Comparison of ENCODE assay signal across 17 cellular contexts in genomic region chr2:161746891-161747535, GRCh38.
A peak's percentile ranks its signal among the peaks of the same experiment; 100 is the strongest.
DNase-seq lines count a peak whose midpoint lies in the region; ATAC-seq and TF ChIP-seq lines count a peak whose summit lies in the region.
"Had no signal": no experiment of that assay in that cellular context is flagged by ENCODE, and none has a peak within 500 bp of the region (broad histone marks: within the 10 kb centered on the region; RNA-seq: fewer than 3 reads in every experiment).

No MANE protein-coding gene starts in this region.

- H2AFZ ChIP-seq in H9 (ENCODE audit: low read length) = no peak overlapping the region

- TF ChIP-seq POLR2A in thyroid gland (IDR thresholded peaks at IDR 0.05) = no peak

- no peak overlapping the region for H3K18ac ChIP-seq in H9 (ENCODE audit: insufficient read length, low read depth, low read length)

- H3K23me2 ChIP-seq in H9 (ENCODE audit: insufficient read length, low read depth, low read length, poor library complexity, severe bottlenecking) = no peaks in the 10 kb centered on the region

- peaks cover 6 to 9% of the 10 kb centered on the region in 2 experiments; a peak in 3 of 5 replicates for H3K9me3 Mint-ChIP-seq in H9

- peak; percentile 25 for DNase-seq in H9
- peak; percentile 34 for DNase-seq in myocyte (ENCODE audit: low read depth)
- no peak for DNase-seq in thyroid gland
- DNase-seq: ACHN, IMR-90, NCI-H1436, NCI-H1930, NCI-H226, NCI-H524, SJCRH30 had no signal

- intact Hi-C loops in thyroid gland (cut with DNase I) = no loop called here

- H3K9ac ChIP-seq in H9 (ENCODE audit: extremely low read depth, insufficient read length, low read length) = no peak overlapping the region

- H4K8ac ChIP-seq in H9 (replicated peaks; ENCODE audit: insufficient read length, low read depth, low read length) = no peak overlapping the region

- H2BK12ac ChIP-seq in H9 (ENCODE audit: insufficient read length, low read depth, low read length) = no peak overlapping the region

- H3K79me2 ChIP-seq in H9 (ENCODE audit: insufficient read depth, low read length) = no peaks in the 10 kb centered on the region

- H3K14ac ChIP-seq in H9 (ENCODE audit: insufficient read depth, low read length) = no peak overlapping the region

- no peaks in the 10 kb centered on the region for H3K79me1 ChIP-seq in H9 (ENCODE audit: insufficient read depth, low read depth, low read length, poor library complexity, severe bottlenecking)

- H2BK15ac ChIP-seq in H9 (ENCODE audit: low read depth, low read length) = no peak overlapping the region

- peak overlapping the region in 1 of 3 experiments; percentile 11; a peak in 2 of 7 replicates for H3K27ac Mint-ChIP-seq in H9

- no CpG with 5 or more reads among the region's 4 CpGs for WGBS in H9 (ENCODE audit: extremely low coverage, insufficient read length, low lambda C conversion rate)
- WGBS in thyroid gland, 2 donors = 87 to 89% methylated on average over 3 to 4 of the region's 4 CpGs

- H2AK5ac ChIP-seq in H9 (ENCODE audit: insufficient read length, low read length) = no peak overlapping the region

- TF ChIP-seq CTCF in H9 (conservative IDR thresholded peaks at IDR 0.05) (no peak), thyroid gland (IDR thresholded peaks at IDR 0.05) (no peak)

- no peak overlapping the region for H2BK5ac ChIP-seq in H9 (ENCODE audit: insufficient read length, low read length)

- no peak overlapping the region for H2BK120ac ChIP-seq in H9 (ENCODE audit: low read depth, low read length, poor library complexity, severe bottlenecking)

- ATAC-seq in HG03432 (IDR thresholded peaks at IDR 0.05; ENCODE audit: unreplicated experiment) (no peak), HG02588 (IDR thresholded peaks at IDR 0.05; ENCODE audit: unreplicated experiment) (no peak), GM18861 (IDR thresholded peaks at IDR 0.05; ENCODE audit: unreplicated experiment) (no peak)
- ATAC-seq: GM12878 had no signal

- no peak overlapping the region for H4K91ac ChIP-seq in H9 (ENCODE audit: insufficient read length, low read depth, low read length)

- H4K5ac ChIP-seq in H9 (ENCODE audit: insufficient read length, low read depth, low read length) = no peak overlapping the region

- no peaks in the 10 kb centered on the region for H3K4me1 ChIP-seq in H9 (ENCODE audit: insufficient read depth, low read length)
- H3K4me1 ChIP-seq in thyroid gland = no peaks in the 10 kb centered on the region
- H3K4me1 ChIP-seq: SJCRH30 had no signal

- H2BK20ac ChIP-seq in H9 (ENCODE audit: low read depth, low read length, poor library complexity, severe bottlenecking) = no peak overlapping the region

- H3K4me1 Mint-ChIP-seq in H9 = peaks cover 10 to 11% of the 10 kb centered on the region in 2 experiments

- H3K4me3 ChIP-seq in thyroid gland (replicated peaks in 1 of 3) = no peak overlapping the region
- H3K4me3 ChIP-seq: GM12878, SJCRH30 had no signal

- H3K36me3 ChIP-seq in thyroid gland = no peaks in the 10 kb centered on the region
- H3K36me3 ChIP-seq: SJCRH30 had no signal

- no peak overlapping the region for H3K4me3 Mint-ChIP-seq in H9

- H3K27ac ChIP-seq in H9 (ENCODE audit: insufficient read length, low read depth, low read length) (no peak overlapping the region), angular gyrus (ENCODE audit: low read depth, low read length) (peak overlapping the region; percentile 63), thyroid gland (no peak overlapping the region)
- H3K27ac ChIP-seq: C4-2B, HL-60, SJCRH30 had no signal

- H4K20me1 ChIP-seq in H9 (ENCODE audit: control insufficient read depth, insufficient read depth, insufficient read length) = no peaks in the 10 kb centered on the region

- no peaks in the 10 kb centered on the region for H3K27me3 ChIP-seq in H9 (ENCODE audit: insufficient read depth, low read length)
- H3K27me3 ChIP-seq in thyroid gland = no peaks in the 10 kb centered on the region
- H3K27me3 ChIP-seq: SJCRH30 had no signal

- H3K23ac ChIP-seq in H9 (ENCODE audit: insufficient read length, low read depth, low read length) = no peak overlapping the region

- H3K4ac ChIP-seq in H9 (ENCODE audit: low read depth, low read length) = no peak overlapping the region

- peaks cover 0 to 2% (median 0%) of the 10 kb centered on the region in 3 experiments; a peak in 3 of 7 replicates for H3K36me3 Mint-ChIP-seq in H9 (ENCODE audit: insufficient read depth in 1 of 3, low read depth in 3 of 3)

- no peak overlapping the region for H3T11ph ChIP-seq in H9 (ENCODE audit: low read length)

- no peaks in the 10 kb centered on the region for H3K9me3 ChIP-seq in H9 (ENCODE audit: control insufficient read depth, low read depth, low read length)
- no peaks in the 10 kb centered on the region for H3K9me3 ChIP-seq in thyroid gland
- H3K9me3 ChIP-seq: SJCRH30 had no signal

- no peaks in the 10 kb centered on the region for H3K27me3 Mint-ChIP-seq in H9 (ENCODE audit: low read depth)

- H3K56ac ChIP-seq in H9 (ENCODE audit: insufficient read length, low read depth, low read length) = no peak overlapping the region

- no peak overlapping the region for H3K4me2 ChIP-seq in H9 (ENCODE audit: insufficient read depth, insufficient read length, low read length)

Comparison
In these comparisons a context has a peak if more than half of its experiments do, and no peak if none do; other contexts are left out.
1. DNase-seq: peak in H9 (single experiment) and myocyte (single experiment); none in thyroid gland (0 of 2).